ENCODE assay signal across 35 cellular contexts in genomic region chr6:48912503-48912902, GRCh38.
"Had no signal": no experiment of that assay in that cellular context is flagged by ENCODE, and none has a peak within 500 bp of the region (broad histone marks: within the 10 kb centered on the region; RNA-seq: fewer than 3 reads in every experiment).

No MANE protein-coding gene starts in this region.

- H3K9me3 ChIP-seq: MG63 had no signal

- H3K4me3 ChIP-seq: MG63 had no signal

- H3K36me3 ChIP-seq: MG63 had no signal

- H3K27me3 ChIP-seq: MG63 had no signal

- DNase-seq: Karpas-422, Kasumi-1, MG63, MM.1S, MV-4-11, NCI-H1048, NCI-H1092, NCI-H1092 treated with DMSO at 0.1 percent for 48 hours, NCI-H1105, NCI-H1105 treated with DMSO at 0.1 percent for 48 hours, NCI-H1417, NCI-H1417 treated with DMSO at 0.1 percent for 48 hours, NCI-H1436, NCI-H1436 treated with DMSO at 0.1 percent for 48 hours, NCI-H146, NCI-H1694, NCI-H1694 treated with DMSO at 0.1 percent for 48 hours, NCI-H187, NCI-H187 treated with DMSO at 0.1 percent for 48 hours, NCI-H1930, NCI-H2029, NCI-H2029 treated with DMSO at 0.1 percent for 48 hours, NCI-H2081, NCI-H2081 treated with DMSO at 0.1 percent for 48 hours, NCI-H2107, NCI-H2171, NCI-H2171 treated with DMSO at 0.1 percent for 48 hours, NCI-H2227 treated with DMSO at 0.1 percent for 48 hours, NCI-H226, NCI-H345, NCI-H446, NCI-H446 treated with DMSO at 0.1 percent for 48 hours, NCI-H510A, NCI-H510A treated with DMSO at 0.1 percent for 48 hours, NCI-H524 had no signal
